Comparison of ENCODE assay signal across 17 cellular contexts in genomic region chr15:65730560-65731172, GRCh38.
DNase-seq lines count a peak whose midpoint lies in the region; ATAC-seq and TF ChIP-seq lines count a peak whose summit lies in the region.
"Had no signal": no experiment of that assay in that cellular context is flagged by ENCODE, and none has a peak within 500 bp of the region (broad histone marks: within the 10 kb centered on the region; RNA-seq: fewer than 3 reads in every experiment).

No MANE protein-coding gene starts in this region.

- ATAC-seq in activated CD8-positive, alpha-beta T cell treated with anti-CD3 and anti-CD28 coated beads for 36 hours = no peak
- ATAC-seq in activated CD8-positive, alpha-beta T cell treated with anti-CD3 and anti-CD28 coated beads, Interleukin-2, amount 10 ng/mL, durations not matched to agents 7 days and 5 days = no peak
- ATAC-seq in Panc1 = no peak

- intact Hi-C loops in activated CD8-positive, alpha-beta T cell treated with anti-CD3 and anti-CD28 coated beads for 36 hours (cut with micrococcal nuclease) = no loop called here
- intact Hi-C loops in Panc1 (cut with micrococcal nuclease; ENCODE audit: unreplicated experiment) = no loop called here
- intact Hi-C loops in activated CD4-positive, alpha-beta memory T cell treated with anti-CD3 and anti-CD28 coated beads for 36 hours (cut with micrococcal nuclease) = no loop called here

- H3K4me1 ChIP-seq in Panc1 (ENCODE audit: control insufficient read depth, insufficient read depth, low read length) = no peaks in the 10 kb centered on the region
- H3K4me1 ChIP-seq: esophagus muscularis mucosa had no signal

- H3K4me1 Mint-ChIP-seq in activated CD8-positive, alpha-beta T cell treated with anti-CD3 and anti-CD28 coated beads for 36 hours (ENCODE audit: low read depth) = peaks cover 3% of the 10 kb centered on the region
- H3K4me1 Mint-ChIP-seq in activated CD8-positive, alpha-beta T cell treated with anti-CD3 and anti-CD28 coated beads, Interleukin-2, amount 10 ng/mL, durations not matched to agents 7 days and 5 days (ENCODE audit: low read depth) = no peaks in the 10 kb centered on the region
- H3K4me1 Mint-ChIP-seq in activated CD4-positive, alpha-beta memory T cell treated with anti-CD3 and anti-CD28 coated beads for 36 hours (ENCODE audit: low read depth) = no peaks in the 10 kb centered on the region
- H3K4me1 Mint-ChIP-seq: activated B cell treated with CpG ODN at 0.5 μM for 24 hours had no signal

- peak overlapping the region; percentile 28 for H3K27ac Mint-ChIP-seq in activated CD8-positive, alpha-beta T cell treated with anti-CD3 and anti-CD28 coated beads for 36 hours
- H3K27ac Mint-ChIP-seq in activated CD8-positive, alpha-beta T cell treated with anti-CD3 and anti-CD28 coated beads, Interleukin-2, amount 10 ng/mL, durations not matched to agents 7 days and 5 days = no peak overlapping the region
- no peak overlapping the region for H3K27ac Mint-ChIP-seq in activated CD4-positive, alpha-beta memory T cell treated with anti-CD3 and anti-CD28 coated beads for 36 hours
- H3K27ac Mint-ChIP-seq: activated B cell treated with CpG ODN at 0.5 μM for 24 hours, H9 had no signal

- H3K36me3 ChIP-seq in Panc1 (ENCODE audit: control insufficient read depth, insufficient read depth, low read length) = no peaks in the 10 kb centered on the region

- POLR2A ChIA-PET in activated CD8-positive, alpha-beta T cell treated with anti-CD3 and anti-CD28 coated beads for 36 hours (lab: Charles Lee) = interaction anchor here (0.6 kb wide), 1 partner anchor 1314 kb away, joined by 3 read pairs; no protein-coding TSS in a partner anchor
- POLR2A ChIA-PET in activated CD8-positive, alpha-beta T cell treated with anti-CD3 and anti-CD28 coated beads, Interleukin-2, amount 10 ng/mL, durations not matched to agents 7 days and 5 days (lab: Charles Lee) = interaction anchor here (0.5 kb wide), 1 partner anchor 312 kb away, joined by 3 read pairs; no protein-coding TSS in a partner anchor
- POLR2A ChIA-PET in Panc1 (lab: Charles Lee) = no interaction called here
- POLR2A ChIA-PET in activated CD4-positive, alpha-beta memory T cell treated with anti-CD3 and anti-CD28 coated beads for 36 hours (lab: Charles Lee) = no interaction called here

- H3K27me3 ChIP-seq in Panc1 (ENCODE audit: control insufficient read depth, insufficient read depth, low read length) = no peaks in the 10 kb centered on the region
- H3K27me3 ChIP-seq: esophagus muscularis mucosa, neutrophil had no signal

- H3K9me3 ChIP-seq in Panc1 (ENCODE audit: control insufficient read depth, insufficient read depth, low read depth, low read length) = no peaks in the 10 kb centered on the region
- H3K9me3 ChIP-seq: esophagus muscularis mucosa, neutrophil had no signal

- CTCF ChIA-PET in activated CD8-positive, alpha-beta T cell treated with anti-CD3 and anti-CD28 coated beads for 36 hours (lab: Charles Lee) = interaction anchor here (0.9 kb wide), 1 partner anchor 20 kb away, joined by 3 read pairs; no protein-coding TSS in a partner anchor
- CTCF ChIA-PET in activated CD8-positive, alpha-beta T cell treated with anti-CD3 and anti-CD28 coated beads, Interleukin-2, amount 10 ng/mL, durations not matched to agents 7 days and 5 days (lab: Charles Lee) = interaction anchor here (0.7 to 1.0 kb wide), 2 partner anchors 98 to 132 kb away, joined by 3 read pairs; no protein-coding TSS in a partner anchor
- CTCF ChIA-PET in Panc1 (lab: Charles Lee) = no interaction called here
- CTCF ChIA-PET in activated CD4-positive, alpha-beta memory T cell treated with anti-CD3 and anti-CD28 coated beads for 36 hours (lab: Charles Lee) = interaction anchor here (0.8 kb wide), 1 partner anchor 14 kb away, joined by 3 read pairs; no protein-coding TSS in a partner anchor

- no peaks in the 10 kb centered on the region for H3K27me3 Mint-ChIP-seq in activated CD8-positive, alpha-beta T cell treated with anti-CD3 and anti-CD28 coated beads for 36 hours
- no peaks in the 10 kb centered on the region for H3K27me3 Mint-ChIP-seq in activated CD8-positive, alpha-beta T cell treated with anti-CD3 and anti-CD28 coated beads, Interleukin-2, amount 10 ng/mL, durations not matched to agents 7 days and 5 days (ENCODE audit: low read depth)
- H3K27me3 Mint-ChIP-seq in activated CD4-positive, alpha-beta memory T cell treated with anti-CD3 and anti-CD28 coated beads for 36 hours = no peaks in the 10 kb centered on the region
- H3K27me3 Mint-ChIP-seq: activated B cell treated with CpG ODN at 0.5 μM for 24 hours had no signal

- no peaks in the 10 kb centered on the region for H3K9me3 Mint-ChIP-seq in activated CD8-positive, alpha-beta T cell treated with anti-CD3 and anti-CD28 coated beads for 36 hours
- no peaks in the 10 kb centered on the region for H3K9me3 Mint-ChIP-seq in activated CD8-positive, alpha-beta T cell treated with anti-CD3 and anti-CD28 coated beads, Interleukin-2, amount 10 ng/mL, durations not matched to agents 7 days and 5 days (ENCODE audit: insufficient read depth)
- no peaks in the 10 kb centered on the region for H3K9me3 Mint-ChIP-seq in activated CD4-positive, alpha-beta memory T cell treated with anti-CD3 and anti-CD28 coated beads for 36 hours
- H3K9me3 Mint-ChIP-seq: activated B cell treated with CpG ODN at 0.5 μM for 24 hours, H9 had no signal

- TF ChIP-seq CTCF in activated CD8-positive, alpha-beta T cell treated with anti-CD3 and anti-CD28 coated beads for 36 hours (IDR thresholded peaks at IDR 0.05) = no peak
- TF ChIP-seq CTCF in Panc1 (IDR thresholded peaks at IDR 0.05) (no peak), epithelial cell of esophagus (IDR thresholded peaks at IDR 0.05; ENCODE audit: insufficient read depth, low read depth, low read length, missing control alignments) (no peak)

- H3K4me3 Mint-ChIP-seq in activated CD8-positive, alpha-beta T cell treated with anti-CD3 and anti-CD28 coated beads for 36 hours = no peak overlapping the region
- no peak overlapping the region for H3K4me3 Mint-ChIP-seq in activated CD8-positive, alpha-beta T cell treated with anti-CD3 and anti-CD28 coated beads, Interleukin-2, amount 10 ng/mL, durations not matched to agents 7 days and 5 days
- H3K4me3 Mint-ChIP-seq in activated CD4-positive, alpha-beta memory T cell treated with anti-CD3 and anti-CD28 coated beads for 36 hours = no peak overlapping the region
- H3K4me3 Mint-ChIP-seq: activated B cell treated with CpG ODN at 0.5 μM for 24 hours, H9 had no signal

- BruUV-seq in Panc1 (replicated peaks; lab: Mats Ljungman, UMichigan) = no TSS peak

- in situ Hi-C loops in Panc1 (cut with HindIII; ENCODE audit: low pct_unique_long_range_greater_than_20kb, low sequenced_read_pairs) (no loop called here), ACHN (cut with HindIII; ENCODE audit: low pct_ligation_motif_present, low pct_unique_long_range_greater_than_20kb, low sequenced_read_pairs) (no loop called here)

- peaks cover 29% of the 10 kb centered on the region for H3K36me3 Mint-ChIP-seq in activated CD8-positive, alpha-beta T cell treated with anti-CD3 and anti-CD28 coated beads for 36 hours (ENCODE audit: low read depth)
- peaks cover 32% of the 10 kb centered on the region for H3K36me3 Mint-ChIP-seq in activated CD8-positive, alpha-beta T cell treated with anti-CD3 and anti-CD28 coated beads, Interleukin-2, amount 10 ng/mL, durations not matched to agents 7 days and 5 days (ENCODE audit: low read depth)
- peaks cover 19% of the 10 kb centered on the region for H3K36me3 Mint-ChIP-seq in activated CD4-positive, alpha-beta memory T cell treated with anti-CD3 and anti-CD28 coated beads for 36 hours

- no peak for DNase-seq in activated CD8-positive, alpha-beta T cell treated with anti-CD3 and anti-CD28 coated beads for 36 hours
- no peak for DNase-seq in activated CD8-positive, alpha-beta T cell treated with anti-CD3 and anti-CD28 coated beads, Interleukin-2, amount 10 ng/mL, durations not matched to agents 7 days and 5 days
- DNase-seq in Panc1 (ENCODE audit: low read depth, low spot score) = peak; percentile 33
- DNase-seq in epithelial cell of esophagus (ENCODE audit: low read depth) = peak; percentile 24
- peak; percentile 21 for DNase-seq in skeletal muscle cell (ENCODE audit: low read depth)
- no peak for DNase-seq in NCI-H1105 treated with DMSO at 0.1 percent for 48 hours (lab: John Stamatoyannopoulos, UW)
- DNase-seq in activated CD4-positive, alpha-beta memory T cell treated with anti-CD3 and anti-CD28 coated beads for 36 hours = no peak
- DNase-seq in ACHN = no peak
- DNase-seq: activated B cell treated with CpG ODN at 0.5 μM for 24 hours, H9, MM.1S, NCI-H2081 treated with DMSO at 0.1 percent for 48 hours, NCI-H774, T-helper 1 cell had no signal

- H3K4me3 ChIP-seq in Panc1 (ENCODE audit: low read depth in 2 of 2, low read length in 2 of 2) = no peak overlapping the region
- no peak overlapping the region for H3K4me3 ChIP-seq in epithelial cell of esophagus (ENCODE audit: low read length)
- no peak overlapping the region for H3K4me3 ChIP-seq in skeletal muscle cell (ENCODE audit: low read depth, low read length)
- H3K4me3 ChIP-seq: coronary artery, esophagus muscularis mucosa had no signal

- H3K27ac ChIP-seq in Panc1 (ENCODE audit: low read length) = no peak overlapping the region
- H3K27ac ChIP-seq: coronary artery, esophagus muscularis mucosa, neutrophil had no signal

Comparison
In these comparisons a context has a peak if more than half of its experiments do, and no peak if none do; other contexts are left out.
1. DNase-seq: peak in Panc1 (single experiment), epithelial cell of esophagus (single experiment) and skeletal muscle cell (single experiment); none in activated CD8-positive, alpha-beta T cell treated with anti-CD3 and anti-CD28 coated beads for 36 hours (single experiment), activated CD8-positive, alpha-beta T cell treated with anti-CD3 and anti-CD28 coated beads, Interleukin-2, amount 10 ng/mL, durations not matched to agents 7 days and 5 days (single experiment), NCI-H1105 treated with DMSO at 0.1 percent for 48 hours (single experiment), activated CD4-positive, alpha-beta memory T cell treated with anti-CD3 and anti-CD28 coated beads for 36 hours (single experiment) and ACHN (single experiment).
2. POLR2A ChIA-PET loops: an anchor here in activated CD8-positive, alpha-beta T cell treated with anti-CD3 and anti-CD28 coated beads for 36 hours (0.6 kb wide) and activated CD8-positive, alpha-beta T cell treated with anti-CD3 and anti-CD28 coated beads, Interleukin-2, amount 10 ng/mL, durations not matched to agents 7 days and 5 days (0.5 kb wide); none called in Panc1 and activated CD4-positive, alpha-beta memory T cell treated with anti-CD3 and anti-CD28 coated beads for 36 hours.